Comparison of ENCODE assay signal across 23 cellular contexts in genomic region chr4:38567448-38567847, GRCh38.
"Had no signal": no experiment of that assay in that cellular context is flagged by ENCODE, and none has a peak within 500 bp of the region (broad histone marks: within the 10 kb centered on the region; RNA-seq: fewer than 3 reads in every experiment).

No MANE protein-coding gene starts in this region.

- H3K9ac ChIP-seq: neural progenitor cell had no signal

- ATAC-seq: left lung; naive thymus-derived CD8-positive, alpha-beta T cell; T-cell had no signal

- H3K4me1 Mint-ChIP-seq: activated naive CD4-positive, alpha-beta T cell treated with anti-CD3 and anti-CD28 coated beads, Interleukin-2, amount 10 ng/mL, durations not matched to agents 7 days and 5 days had no signal

- H3K36me3 ChIP-seq: colonic mucosa, left lung, neural progenitor cell, uterus had no signal

- H3K36me3 Mint-ChIP-seq: activated CD4-positive, alpha-beta memory T cell treated with anti-CD3 and anti-CD28 coated beads for 36 hours; activated naive CD4-positive, alpha-beta T cell treated with anti-CD3 and anti-CD28 coated beads, Interleukin-2, amount 10 ng/mL, durations not matched to agents 7 days and 5 days; naive thymus-derived CD8-positive, alpha-beta T cell; T-cell had no signal

- H3K4me3 Mint-ChIP-seq: activated CD4-positive, alpha-beta memory T cell treated with anti-CD3 and anti-CD28 coated beads for 36 hours; activated naive CD4-positive, alpha-beta T cell treated with anti-CD3 and anti-CD28 coated beads, Interleukin-2, amount 10 ng/mL, durations not matched to agents 7 days and 5 days; endodermal cell; naive thymus-derived CD8-positive, alpha-beta T cell; neural progenitor cell; T-cell; T-helper 2 cell treated with Interferon-gamma antibody and Interleukin-4, amounts not matched to agents 5 μg/mL and 100 μg/mL, for 36 hours had no signal

- H3K9me3 Mint-ChIP-seq: endodermal cell; naive thymus-derived CD8-positive, alpha-beta T cell; neural progenitor cell; T-cell; T-helper 2 cell treated with Interferon-gamma antibody and Interleukin-4, amounts not matched to agents 5 μg/mL and 100 μg/mL, for 36 hours had no signal

- H3K27ac ChIP-seq: colonic mucosa, left lung, neural progenitor cell, testis, uterus had no signal

- H3K27ac Mint-ChIP-seq: activated CD4-positive, alpha-beta memory T cell treated with anti-CD3 and anti-CD28 coated beads for 36 hours; activated naive CD4-positive, alpha-beta T cell treated with anti-CD3 and anti-CD28 coated beads, Interleukin-2, amount 10 ng/mL, durations not matched to agents 7 days and 5 days; endodermal cell; naive thymus-derived CD8-positive, alpha-beta T cell; neural progenitor cell; progenitor cell of endocrine pancreas; T-cell; T-helper 2 cell treated with Interferon-gamma antibody and Interleukin-4, amounts not matched to agents 5 μg/mL and 100 μg/mL, for 36 hours had no signal

- H3K27me3 ChIP-seq: colonic mucosa, left lung, neural progenitor cell, testis, uterus had no signal

- H3K4me1 ChIP-seq: uterus had no signal

- DNase-seq: activated CD4-positive, alpha-beta memory T cell treated with anti-CD3 and anti-CD28 coated beads for 36 hours; activated CD4-positive, alpha-beta T cell treated with anti-CD3 and anti-CD28 coated beads for 4 hours; activated effector memory CD4-positive, alpha-beta T cell treated with Interleukin-2 at 50 U/mL for 16 hours; activated naive CD4-positive, alpha-beta T cell treated with anti-CD3 and anti-CD28 coated beads, Interleukin-2, amount 10 ng/mL, durations not matched to agents 7 days and 5 days; activated T-cell treated with anti-CD3 and anti-CD28 coated beads, Interleukin-2, amount 50 U/mL, for 48 hours; aorta; colonic mucosa; endodermal cell; foreskin fibroblast; kidney glomerular epithelial cell; left lung; naive thymus-derived CD8-positive, alpha-beta T cell; retina; stimulated activated CD4-positive, alpha-beta T cell treated with anti-CD3 and anti-CD28 coated beads, Interleukin-2, amount 100 ng/mL, for 48 hours; stimulated activated CD8-positive, alpha-beta memory T cell treated with anti-CD3 and anti-CD28 coated beads, Interleukin-4, amount 100 ng/mL, for 48 hours; stimulated activated naive CD4-positive, alpha-beta T cell; T-cell; testis; uterus had no signal

- H3K27me3 Mint-ChIP-seq: naive thymus-derived CD8-positive, alpha-beta T cell; progenitor cell of endocrine pancreas; T-cell had no signal

- H3K4me2 ChIP-seq: neural progenitor cell had no signal

- H2AFZ ChIP-seq: neural progenitor cell had no signal

- H3K4me3 ChIP-seq: colonic mucosa, left lung, lung, neural progenitor cell, testis, uterus had no signal

- H3K9me3 ChIP-seq: colonic mucosa, left lung, testis, uterus had no signal
